ENCODE assay signal across 10 cellular contexts in the genomic region with DNA sequence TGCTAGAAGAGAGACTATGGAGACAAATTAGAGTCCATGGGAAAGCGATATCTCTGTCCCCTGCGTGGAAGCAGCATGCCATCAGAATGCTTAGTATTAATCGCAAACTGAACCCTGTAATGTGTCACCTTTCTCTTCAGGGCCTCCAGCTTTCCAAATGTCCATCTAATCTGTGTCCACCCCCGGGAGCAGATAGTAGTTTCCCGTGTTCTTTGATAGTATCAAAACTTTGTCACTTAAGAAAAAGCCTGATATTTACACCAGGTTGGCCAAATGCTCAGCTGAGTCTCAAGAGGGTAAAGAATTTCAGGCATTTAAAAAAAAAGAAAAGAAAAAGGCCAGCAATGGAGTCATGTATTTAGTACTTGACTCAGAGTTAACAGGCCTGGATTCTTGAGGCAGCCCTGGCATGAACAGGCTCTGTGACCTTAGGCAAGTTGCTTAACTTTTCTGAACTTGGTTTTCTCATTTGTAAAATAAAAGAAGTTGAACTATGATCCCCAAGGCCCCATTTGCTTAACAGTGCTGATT. TPM values are rescaled to one million over a fixed set of nuclear protein-coding genes. Genes with fewer than 3 reads are reported as not detected.
A peak's percentile ranks its signal among the peaks of the same experiment; 100 is the strongest.
DNase-seq lines count a peak whose midpoint lies in the region; ATAC-seq and TF ChIP-seq lines count a peak whose summit lies in the region.
"Had no signal": no experiment of that assay in that cellular context is flagged by ENCODE, and none has a peak within 500 bp of the region (broad histone marks: within the 10 kb centered on the region; RNA-seq: fewer than 3 reads in every experiment).

No MANE protein-coding gene starts in this region.

- H3K4me2 ChIP-seq in IMR-90 (ENCODE audit: low read depth, low read length): peak overlapping the region; percentile 95

- intact Hi-C loops in IMR-90 (cut with micrococcal nuclease): loop anchor here (1.0 to 5.0 kb wide), 2 partner anchors 113 to 156 kb away; no protein-coding TSS in a partner anchor

- CTCF ChIA-PET in IMR-90 (lab: Yijun Ruan, JAX): interaction anchor here (1.4 kb wide), 1 partner anchor 58 kb away, joined by 4 read pairs; no protein-coding TSS in a partner anchor

- no peak for TF ChIP-seq POLR2A in IMR-90 (IDR thresholded peaks at IDR 0.05; ENCODE audit: low read depth, low read length)

- peak overlapping the region; percentile 86 for H3K4ac ChIP-seq in IMR-90 (ENCODE audit: low read depth, low read length)

- H2BK5ac ChIP-seq in IMR-90 (ENCODE audit: low read depth, low read length, poor library complexity, severe bottlenecking): peak overlapping the region; percentile 97

- peak overlapping the region; percentile 77 for H3K23ac ChIP-seq in IMR-90 (ENCODE audit: low read depth, low read length)

- TF ChIP-seq CTCF in IMR-90 (conservative IDR thresholded peaks at IDR 0.05; ENCODE audit: low read depth, low read length) (no peak), choroid plexus epithelial cell (conservative IDR thresholded peaks at IDR 0.05; ENCODE audit: low read depth, low read length) (no peak)

- peak overlapping the region; percentile 89 for H3K18ac ChIP-seq in IMR-90 (ENCODE audit: low read depth, low read length)

- peak overlapping the region in 1 of 2 experiments; percentile 88; a peak in 3 of 4 replicates for H4K8ac ChIP-seq in IMR-90 (ENCODE audit: low read depth in 2 of 2, low read length in 2 of 2)

- peak; percentile 34 for DNase-seq in AG08395 (ENCODE audit: low spot score)
- DNase-seq in IMR-90: peak; percentile 63
- DNase-seq in choroid plexus epithelial cell (ENCODE audit: low read depth): peak; percentile 77
- peak; percentile 58 for DNase-seq in myocyte (ENCODE audit: low read depth)
- no peak for DNase-seq in NCI-H2029 treated with DMSO at 0.1 percent for 48 hours (lab: John Stamatoyannopoulos, UW)
- no peak for DNase-seq in cerebellar cortex (ENCODE audit: low spot score)
- no peak for DNase-seq in effector memory CD4-positive, alpha-beta T cell
- DNase-seq: naive B cell, NCI-H1092 had no signal

- peak overlapping the region; percentile 78 for H3K9ac ChIP-seq in IMR-90 (ENCODE audit: low read depth, low read length)

- dilution Hi-C loops in IMR-90 (cut with HindIII; ENCODE audit: low sequenced_read_pairs, unreplicated experiment): no loop called here

- H2BK15ac ChIP-seq in IMR-90 (ENCODE audit: low read depth, low read length): peak overlapping the region; percentile 67; the same call in 2 of the 3 replicates

- H4K5ac ChIP-seq in IMR-90 (ENCODE audit: low read depth, low read length): peak overlapping the region; percentile 65

- peak overlapping the region; percentile 62 for H2BK20ac ChIP-seq in IMR-90 (ENCODE audit: low read depth, low read length)

- H2AFZ ChIP-seq in IMR-90 (replicated peaks; ENCODE audit: low read length, poor library complexity): peak overlapping the region; percentile 80

- H3K36me3 ChIP-seq in IMR-90 (ENCODE audit: control insufficient read depth, insufficient read depth, low read length): no peaks in the 10 kb centered on the region
- H3K36me3 ChIP-seq in effector memory CD4-positive, alpha-beta T cell (ENCODE audit: control insufficient read depth, insufficient read depth, low read length): no peaks in the 10 kb centered on the region

- peak overlapping the region; percentile 81 for H4K91ac ChIP-seq in IMR-90 (ENCODE audit: insufficient read depth, low read depth, low read length)

- H3K27ac ChIP-seq in IMR-90 (ENCODE audit: insufficient read depth, low read length): peak overlapping the region; percentile 92
- H3K27ac ChIP-seq in effector memory CD4-positive, alpha-beta T cell (ENCODE audit: insufficient read depth, low read length, poor library complexity, severe bottlenecking): no peak overlapping the region

- peak overlapping the region; percentile 83 for H3K14ac ChIP-seq in IMR-90 (replicated peaks; ENCODE audit: low read depth, low read length)

- POLR2A ChIA-PET in IMR-90 (lab: Charles Lee; ENCODE audit: unreplicated experiment): interaction anchor here (0.6 to 1.3 kb wide), 2 partner anchors 13 to 112 kb away, joined by 3 to 9 read pairs; no protein-coding TSS in a partner anchor

- H2BK120ac ChIP-seq in IMR-90 (ENCODE audit: low read depth, low read length): peak overlapping the region; percentile 88

- H4K20me1 ChIP-seq in IMR-90 (ENCODE audit: insufficient read depth, low read length): no peaks in the 10 kb centered on the region

- peak overlapping the region; percentile 38; the same call in 1 of the 2 replicates for H3K4me3 ChIP-seq in IMR-90 (ENCODE audit: insufficient read depth, low read depth, low read length)
- no peak overlapping the region for H3K4me3 ChIP-seq in choroid plexus epithelial cell (ENCODE audit: low read depth, low read length)
- no peak overlapping the region for H3K4me3 ChIP-seq in effector memory CD4-positive, alpha-beta T cell (ENCODE audit: insufficient read depth, low read depth, low read length, poor library complexity, severe bottlenecking)

- H2AK5ac ChIP-seq in IMR-90 (ENCODE audit: low read depth, low read length): 0 out of 2 replicates have a peak overlapping the region, but pooled peaks have one; percentile 21

- peak overlapping the region; percentile 29; the same call in 1 of the 2 replicates for H3K56ac ChIP-seq in IMR-90 (ENCODE audit: extremely low read depth, insufficient read depth, low read length)

- ATAC-seq in IMR-90 (ENCODE audit: low read depth) (peak; percentile 69), HG03354 (IDR thresholded peaks at IDR 0.05; ENCODE audit: poor library complexity, severe bottlenecking, unreplicated experiment) (no peak)

- no peaks in the 10 kb centered on the region for H3K9me3 ChIP-seq in IMR-90 (ENCODE audit: control insufficient read depth, insufficient read depth, low read length)
- no peaks in the 10 kb centered on the region for H3K9me3 ChIP-seq in effector memory CD4-positive, alpha-beta T cell (ENCODE audit: control insufficient read depth, low read length)

- in situ Hi-C loops in IMR-90 (cut with MboI; ENCODE audit: low sequenced_read_pairs): no loop called here

- no peak for TF ChIP-seq RAD21 in IMR-90 (IDR thresholded peaks at IDR 0.05; ENCODE audit: low read length)

- no CpG with 5 or more reads among the region's 5 CpGs for WGBS in IMR-90 (ENCODE audit: extremely low coverage in 2 of 2, insufficient read length in 1 of 2), 2 experiments

- no TSS peak for BruUV-seq in IMR-90 (replicated peaks; lab: Mats Ljungman, UMichigan)

- H3K9me1 ChIP-seq in IMR-90 (ENCODE audit: insufficient read depth, low read length): peaks cover 9% of the 10 kb centered on the region

- H3K79me1 ChIP-seq in IMR-90 (ENCODE audit: low read depth in 1 of 2, low read length in 2 of 2): no peaks in the 10 kb centered on the region; a peak in 1 of 4 replicates

- peaks cover 16% of the 10 kb centered on the region for H3K4me1 ChIP-seq in IMR-90 (ENCODE audit: control insufficient read depth, insufficient read depth, low read length)
- H3K4me1 ChIP-seq in effector memory CD4-positive, alpha-beta T cell (ENCODE audit: control insufficient read depth, insufficient read depth, low read length, poor library complexity, severe bottlenecking): peaks cover 12% of the 10 kb centered on the region

- no peaks in the 10 kb centered on the region for H3K27me3 ChIP-seq in IMR-90 (ENCODE audit: control insufficient read depth, insufficient read depth, low read length)
- H3K27me3 ChIP-seq in effector memory CD4-positive, alpha-beta T cell (replicated peaks; ENCODE audit: control insufficient read depth, insufficient read depth, low read length, poor library complexity, severe bottlenecking): no peaks in the 10 kb centered on the region

- no peak overlapping the region for H2AK9ac ChIP-seq in IMR-90 (replicated peaks; ENCODE audit: low read depth, low read length, poor library complexity)

TF ChIP-seq in IMR-90, 13 proteins besides CTCF, POLR2A, EP300 and RAD21:
- no peak for TF ChIP-seq MAFK (IDR thresholded peaks at IDR 0.05; ENCODE audit: low read depth, low read length)
- TF ChIP-seq MXI1 (IDR thresholded peaks at IDR 0.05; ENCODE audit: borderline replicate concordance, low read depth, low read length): no peak
- no peak for TF ChIP-seq BHLHE40 (IDR thresholded peaks at IDR 0.05; ENCODE audit: low read depth, low read length)
- peak; percentile 52 for TF ChIP-seq CEBPB (IDR thresholded peaks at IDR 0.05; ENCODE audit: low read depth, low read length)

RNA-seq across cellular contexts. Expression of a gene that starts 10.4 kb away (rescaled TPM):
- 1.8 and 1.9 TPM in 2 replicates for total RNA-seq in IMR-90 (2012; rRNA removed)
- 1.0 and 1.6 TPM in 2 replicates for polyA plus RNA-seq in IMR-90 (2012; rRNA removed)
- polyA plus RNA-seq in IMR-90 (2012; cell fraction: cytosol; rRNA removed): 0.43 and 0.59 TPM in 2 replicates
- 1.4 and 17.7 TPM in 2 replicates for polyA plus RNA-seq in IMR-90 (2012; cell fraction: nucleus; rRNA removed; ENCODE audit: low replicate concordance)
- total RNA-seq in myocyte: 12.2 and 16.6 TPM in 2 replicates
- polyA plus RNA-seq in myocyte (2012): 9.3 TPM

Comparison
In these comparisons a context has a peak if more than half of its experiments do, and no peak if none do; other contexts are left out.
1. DNase-seq: peak in AG08395 (single experiment), IMR-90 (single experiment), choroid plexus epithelial cell (single experiment) and myocyte (single experiment); none in NCI-H2029 treated with DMSO at 0.1 percent for 48 hours (single experiment), cerebellar cortex (single experiment) and effector memory CD4-positive, alpha-beta T cell (0 of 3).